In genomic region chr2:101251844-101252407, GRCh38 we compare ENCODE assay signal across 8 cellular contexts. TPM values are rescaled to one million over a fixed set of nuclear protein-coding genes. Genes with fewer than 3 reads are reported as not detected.
DNase-seq lines count a peak whose midpoint lies in the region; ATAC-seq and TF ChIP-seq lines count a peak whose summit lies in the region.

No MANE protein-coding gene starts in this region.

- CTCF ChIA-PET in Caco-2 (lab: Charles Lee), result interaction anchor here (0.6 to 2.3 kb wide), 14 partner anchors 11 to 239 kb away, joined by 3 to 25 read pairs (median 4); no protein-coding TSS in a partner anchor
- CTCF ChIA-PET in OCI-LY7 (lab: Charles Lee; ENCODE audit: unreplicated experiment), result interaction anchor here (2.1 kb wide), 1 partner anchor 28 kb away, joined by 9 read pairs; no protein-coding TSS in a partner anchor

- H3K9me3 Mint-ChIP-seq in Caco-2 (ENCODE audit: unreplicated experiment), result peaks cover 15% of the 10 kb centered on the region

- H3K36me3 ChIP-seq in Caco-2 (ENCODE audit: control insufficient read depth, insufficient read depth, low read length) (peaks cover 1% of the 10 kb centered on the region; the same call in 1 of the 2 replicates), OCI-LY7 (ENCODE audit: insufficient read depth, low read length) (peaks cover 19% of the 10 kb centered on the region), stomach smooth muscle (ENCODE audit: control insufficient read depth in 2 of 2, insufficient read depth in 2 of 2, low read length in 2 of 2) (no peaks in the 10 kb centered on the region)

- peak; percentile 76 to 80 for TF ChIP-seq CTCF in Caco-2 (IDR thresholded peaks at IDR 0.05; ENCODE audit: insufficient read depth in 1 of 2, low read depth in 1 of 2, low read length in 1 of 2, severe bottlenecking in 1 of 2, unreplicated experiment in 1 of 2)
- peak; percentile 77 for TF ChIP-seq CTCF in OCI-LY7 (conservative IDR thresholded peaks at IDR 0.05; ENCODE audit: low read length)

- intact Hi-C loops in Caco-2 (cut with micrococcal nuclease; ENCODE audit: unreplicated experiment), result loop anchor here (1.0 to 2.0 kb wide), 7 partner anchors 8 to 239 kb away; partner anchors contain the start of gene TBC1D8
- intact Hi-C loops in OCI-LY7 (cut with micrococcal nuclease; ENCODE audit: unreplicated experiment), result loop anchor here (1.0 to 10.0 kb wide), 3 partner anchors 28 to 463 kb away; no protein-coding TSS in a partner anchor

- peaks cover 30% of the 10 kb centered on the region for H3K4me1 ChIP-seq in Caco-2
- H3K4me1 ChIP-seq in OCI-LY7 (ENCODE audit: insufficient read depth, low read length, poor library complexity, severe bottlenecking), result peaks cover 39% of the 10 kb centered on the region
- peaks cover 24% of the 10 kb centered on the region for H3K4me1 ChIP-seq in stomach smooth muscle (ENCODE audit: control insufficient read depth, insufficient read depth, low read length)

- BruUV-seq in Caco-2 (replicated peaks; lab: Mats Ljungman, UMichigan) (TSS peak; percentile 78), OCI-LY7 (replicated peaks; lab: Mats Ljungman, UMichigan) (TSS peak; percentile 89)

- peaks cover 36% of the 10 kb centered on the region for H3K79me2 ChIP-seq in OCI-LY7 (ENCODE audit: insufficient read depth, low read depth, low read length)

- POLR2A ChIA-PET in Caco-2 (lab: Charles Lee) (interaction anchor here (0.7 to 1.3 kb wide), 4 partner anchors 12 to 76 kb away, joined by 3 to 14 read pairs (median 6); partner anchors contain the start of gene RNF149), OCI-LY7 (lab: Charles Lee) (interaction anchor here (0.6 to 2.3 kb wide), 6 partner anchors 23 to 1891 kb away, joined by 3 to 6 read pairs (median 4); no protein-coding TSS in a partner anchor)

- peaks cover 43% of the 10 kb centered on the region for H3K4me1 Mint-ChIP-seq in Caco-2 (ENCODE audit: low read depth, unreplicated experiment)

- H3K4me2 ChIP-seq in OCI-LY7 (ENCODE audit: low read length), result peak overlapping the region; percentile 99

- peak overlapping the region; percentile 71 to 80 for H3K9ac ChIP-seq in stomach smooth muscle (ENCODE audit: low read length in 2 of 2)

- peak overlapping the region; percentile 94 for H2AFZ ChIP-seq in OCI-LY7 (ENCODE audit: low read length)

- peak overlapping the region; percentile 77 for H3K27ac ChIP-seq in OCI-LY7 (ENCODE audit: low read depth, low read length, poor library complexity, severe bottlenecking)
- H3K27ac ChIP-seq in stomach smooth muscle (ENCODE audit: low read length), result peak overlapping the region; percentile 67

- H3K9me3 ChIP-seq in Caco-2 (no peaks in the 10 kb centered on the region), OCI-LY7 (ENCODE audit: low read length) (no peaks in the 10 kb centered on the region), stomach smooth muscle (ENCODE audit: control insufficient read depth in 2 of 2, low read length in 2 of 2) (no peaks in the 10 kb centered on the region)

- H3K36me3 Mint-ChIP-seq in Caco-2 (ENCODE audit: insufficient read depth, unreplicated experiment), result peaks cover 41% of the 10 kb centered on the region

- peak; percentile 56 for ATAC-seq in GM19455 (IDR thresholded peaks at IDR 0.05; ENCODE audit: unreplicated experiment)
- ATAC-seq in HG03460 (IDR thresholded peaks at IDR 0.05; ENCODE audit: unreplicated experiment), result peak; percentile 41
- peak; percentile 56 for ATAC-seq in left lobe of liver

- H3K9me2 ChIP-seq in OCI-LY7 (ENCODE audit: insufficient read depth, low read length), result no peaks in the 10 kb centered on the region

- no peaks in the 10 kb centered on the region for H3K27me3 ChIP-seq in Caco-2 (replicated peaks; ENCODE audit: control insufficient read depth, insufficient read depth, low read length)
- H3K27me3 ChIP-seq in stomach smooth muscle (ENCODE audit: control insufficient read depth in 1 of 2, insufficient read depth in 2 of 2, low read length in 2 of 2), result no peaks in the 10 kb centered on the region

- no peaks in the 10 kb centered on the region for H3K27me3 Mint-ChIP-seq in Caco-2 (ENCODE audit: insufficient read depth, unreplicated experiment)

- DNase-seq in Caco-2 (peak; percentile 77 to 82), OCI-LY7 (ENCODE audit: low spot score) (peak; percentile 73), left lobe of liver (ENCODE audit: low spot score) (peak; percentile 53), ecto neural progenitor cell (ENCODE audit: low spot score) (no peak)
- DNase-seq in central memory CD4-positive, alpha-beta T cell, result peak; percentile 24

- peak overlapping the region; percentile 83 for H3K27ac Mint-ChIP-seq in Caco-2 (ENCODE audit: unreplicated experiment)

- peak overlapping the region; percentile 94 for H3K4me3 Mint-ChIP-seq in Caco-2 (ENCODE audit: unreplicated experiment)

- H3K4me3 ChIP-seq in Caco-2 (ENCODE audit: low read depth, low read length) (peak overlapping the region; percentile 66), OCI-LY7 (ENCODE audit: low read depth, low read length, poor library complexity, severe bottlenecking) (peak overlapping the region; percentile 96), stomach smooth muscle (ENCODE audit: low read length in 2 of 2) (peak overlapping the region; percentile 80 to 95)

- peaks cover 16% of the 10 kb centered on the region for H4K20me1 ChIP-seq in OCI-LY7 (ENCODE audit: insufficient read depth, low read length)

RNA-seq across cellular contexts. Expression of gene CNOT11, which starts 0.8 kb away (rescaled TPM):
- total RNA-seq in Caco-2 (2022) (110 and 120 TPM in 2 replicates), OCI-LY7 (2022) (71.9 and 75.6 TPM in 2 replicates), left lobe of liver (17.8 TPM)
- total RNA-seq in OCI-LY7 (2014; rRNA removed; shearing (Covaris generic)), result 45.7 and 55.5 TPM in 2 replicates

RNA-seq across cellular contexts. Expression of gene RNF149, which starts 56.6 kb away (rescaled TPM):
- total RNA-seq in Caco-2 (2022) (96.8 and 101 TPM in 2 replicates), OCI-LY7 (2022) (16.5 and 17.9 TPM in 2 replicates), left lobe of liver (18.6 TPM)
- total RNA-seq in OCI-LY7 (2014; rRNA removed; shearing (Covaris generic)), result 9.0 and 10.3 TPM in 2 replicates
